8 cellular contexts compared by ENCODE assay signal in genomic region chr5:58460727-58461286, GRCh38. TPM values are rescaled to one million over a fixed set of nuclear protein-coding genes. Genes with fewer than 3 reads are reported as not detected.
DNase-seq lines count a peak whose midpoint lies in the region; ATAC-seq and TF ChIP-seq lines count a peak whose summit lies in the region.

No MANE protein-coding gene starts in this region.

- peaks cover 55% of the 10 kb centered on the region for H3K36me3 Mint-ChIP-seq in Calu3 (ENCODE audit: insufficient read depth, unreplicated experiment)

- CTCF ChIA-PET in Calu3 (lab: Charles Lee), result interaction anchor here (0.9 to 5.1 kb wide), 11 partner anchors 119 to 1163 kb away, joined by 3 to 41 read pairs (median 7); no protein-coding TSS in a partner anchor

- no peaks in the 10 kb centered on the region for H3K27me3 Mint-ChIP-seq in Calu3 (ENCODE audit: unreplicated experiment)

- BruUV-seq in Calu3 (replicated peaks; lab: Mats Ljungman, UMichigan), result no TSS peak

- H3K4me3 Mint-ChIP-seq in Calu3 (ENCODE audit: low read depth, unreplicated experiment), result peak overlapping the region; percentile 76

- intact Hi-C loops in Calu3 (cut with micrococcal nuclease; ENCODE audit: unreplicated experiment), result loop anchor here (1.0 to 5.0 kb wide), 6 partner anchors 273 to 1559 kb away; no protein-coding TSS in a partner anchor

- peak; percentile 62 for ATAC-seq in GM21381 (IDR thresholded peaks at IDR 0.05; ENCODE audit: unreplicated experiment)

- H3K4me1 Mint-ChIP-seq in Calu3 (ENCODE audit: low read depth, unreplicated experiment), result peaks cover 19% of the 10 kb centered on the region

- peak; percentile 72 for TF ChIP-seq CTCF in Calu3 (IDR thresholded peaks at IDR 0.05; ENCODE audit: unreplicated experiment)

- no peaks in the 10 kb centered on the region for H3K9me3 Mint-ChIP-seq in Calu3 (ENCODE audit: low read depth, unreplicated experiment)

- peak; percentile 93 for DNase-seq in Calu3
- DNase-seq in HT1080 (ENCODE audit: low read depth), result peak; percentile 85
- DNase-seq in OCI-M1 (lab: John Stamatoyannopoulos, UW), result peak; percentile 95
- peak; percentile 92 for DNase-seq in activated T-cell treated with anti-CD3 and anti-CD28 coated beads, Interleukin-2, amount 50 U/mL, for 1 hour
- DNase-seq in erythroblast (lab: John Stamatoyannopoulos, UW), result peak; percentile 84 to 91
- DNase-seq in mucosa of gallbladder (ENCODE audit: low spot score), result peak; percentile 94
- DNase-seq in stimulated activated CD8-positive, alpha-beta memory T cell treated with anti-CD3 and anti-CD28 coated beads, Interleukin-4, amount 100 ng/mL, for 4 hours (ENCODE audit: low read depth in 2 of 2, low spot score in 1 of 2), result peak; percentile 76 to 85

- TF ChIP-seq POLR2A in erythroblast (IDR thresholded peaks at IDR 0.05; ENCODE audit: low read length), result no peak

- H3K27ac Mint-ChIP-seq in Calu3 (ENCODE audit: unreplicated experiment), result peak overlapping the region; percentile 85

RNA-seq across cellular contexts. Expression of gene PLK2, which starts 0.9 kb away (rescaled TPM):
- total RNA-seq in Calu3 (2022) (135 and 229 TPM in 2 replicates), mucosa of gallbladder (34.9 TPM)
- total RNA-seq in HT1080 (2014; rRNA removed; shearing (Covaris generic)), result 252 and 283 TPM in 2 replicates
- 250 and 296 TPM in 2 replicates for polyA plus RNA-seq in HT1080 (2015; cell fraction: cytosol; rRNA removed)
- 915 and 1,023 TPM in 2 replicates for polyA plus RNA-seq in HT1080 (2015; cell fraction: nucleus; rRNA removed)

RNA-seq across cellular contexts. Expression of gene GAPT, which starts 30.4 kb away (rescaled TPM):
- total RNA-seq in Calu3 (2022), result not detected in 2 replicates
- total RNA-seq in HT1080 (2014; rRNA removed; shearing (Covaris generic)), result not detected in 2 replicates
- polyA plus RNA-seq in HT1080 (2015; cell fraction: cytosol; rRNA removed), result not detected in 2 replicates
- polyA plus RNA-seq in HT1080 (2015; cell fraction: nucleus; rRNA removed), result not detected in 2 replicates
- 4.7 TPM for total RNA-seq in mucosa of gallbladder

Comparison
In these comparisons a context has a peak if more than half of its experiments do, and no peak if none do; other contexts are left out.
1. Peak in every context shown above with its lines: DNase-seq and ATAC-seq.